8 cellular contexts compared by ENCODE assay signal in genomic region chr1:161905269-161905884, GRCh38.
DNase-seq lines count a peak whose midpoint lies in the region; ATAC-seq and TF ChIP-seq lines count a peak whose summit lies in the region.

No MANE protein-coding gene starts in this region.

- DNase-seq in ELR (ENCODE audit: low read depth) (peak; percentile 66), WERI-Rb-1 (peak; percentile 33), iPS DF 6.9 (ENCODE audit: low read depth, low spot score) (peak; percentile 9), GDM1 (lab: John Stamatoyannopoulos, UW) (no peak)

- no peaks in the 10 kb centered on the region for H3K27me3 ChIP-seq in WERI-Rb-1 (ENCODE audit: insufficient read depth, low read depth, severe bottlenecking)
- no peaks in the 10 kb centered on the region for H3K27me3 ChIP-seq in iPS DF 6.9 (ENCODE audit: control insufficient read depth, insufficient read depth, low read length)

- no peak overlapping the region for H3K4me3 ChIP-seq in WERI-Rb-1 (ENCODE audit: low read depth, low read length)
- H3K4me3 ChIP-seq in iPS DF 6.9 (ENCODE audit: low read length): no peak overlapping the region

- no CpG with 5 or more reads among the region's 3 CpGs for WGBS in iPS DF 6.9 (ENCODE audit: insufficient coverage, insufficient read length)

- H3K27ac ChIP-seq in WERI-Rb-1 (no peak overlapping the region), iPS DF 6.9 (ENCODE audit: low read length) (no peak overlapping the region)

- no peaks in the 10 kb centered on the region for H3K36me3 ChIP-seq in WERI-Rb-1
- H3K36me3 ChIP-seq in iPS DF 6.9 (ENCODE audit: control insufficient read depth, insufficient read depth, low read length): no peaks in the 10 kb centered on the region

- H3K9me3 ChIP-seq in WERI-Rb-1 (ENCODE audit: severe bottlenecking) (no peaks in the 10 kb centered on the region), iPS DF 6.9 (ENCODE audit: control insufficient read depth, insufficient read depth, low read length) (no peaks in the 10 kb centered on the region)

- no peaks in the 10 kb centered on the region for H3K4me1 ChIP-seq in iPS DF 6.9 (ENCODE audit: control insufficient read depth, insufficient read depth, low read length)

- peak; percentile 55 for TF ChIP-seq CTCF in WERI-Rb-1 (IDR thresholded peaks at IDR 0.05; ENCODE audit: low read depth, low read length)

- peak; percentile 66 for ATAC-seq in HG03342 (IDR thresholded peaks at IDR 0.05; ENCODE audit: unreplicated experiment)
- ATAC-seq in HG03457 (IDR thresholded peaks at IDR 0.05; ENCODE audit: unreplicated experiment): no peak
- no peak for ATAC-seq in GM18909 (IDR thresholded peaks at IDR 0.05; ENCODE audit: poor library complexity, unreplicated experiment)
- no peak for ATAC-seq in HG02571 (IDR thresholded peaks at IDR 0.05; ENCODE audit: unreplicated experiment)
